26 cellular contexts compared by ENCODE assay signal in genomic region chr18:39990540-39990939, GRCh38.
"Had no signal": no experiment of that assay in that cellular context is flagged by ENCODE, and none has a peak within 500 bp of the region (broad histone marks: within the 10 kb centered on the region; RNA-seq: fewer than 3 reads in every experiment).

No MANE protein-coding gene starts in this region.

- H3K27ac ChIP-seq: heart right ventricle, hepatocyte, left ventricle myocardium inferior, neutrophil, right atrium auricular region, right lobe of liver, skin epidermis, stomach, testis, thyroid gland, transverse colon, upper lobe of left lung had no signal

- H3K4me1 Mint-ChIP-seq: immature natural killer cell; memory B cell; naive B cell; natural killer cell; stimulated activated naive B cell treated with anti-CD40 and anti-IgM and Interleukin-4, amounts not matched to agents 10 μg/mL and 1 μg/mL and 100 μg/mL, for 72 hours had no signal

- DNase-seq: heart right ventricle; immature natural killer cell; left ventricle myocardium inferior; naive B cell; natural killer cell; nephron progenitor cell; occipital lobe; right lobe of liver; stimulated activated CD4-positive, alpha-beta T cell treated with anti-CD3 and anti-CD28 coated beads, Interleukin-12 subunit alpha, Interleukin-12 subunit beta, amount 100 ng/mL, for 4 hours; stimulated activated CD4-positive, alpha-beta T cell treated with anti-CD3 and anti-CD28 coated beads, Interleukin-15, amount 100 ng/mL, for 24 hours; stimulated activated CD4-positive, alpha-beta T cell treated with anti-CD3 and anti-CD28 coated beads, Interleukin-2, amount 100 ng/mL, for 24 hours; stimulated activated CD4-positive, alpha-beta T cell treated with anti-CD3 and anti-CD28 coated beads, Interleukin-4, amount 100 ng/mL, for 1 hour; stimulated activated naive B cell treated with anti-CD40 and anti-IgM and Interleukin-4, amounts not matched to agents 10 μg/mL and 1 μg/mL and 100 μg/mL, for 72 hours; stimulated activated naive CD8-positive, alpha-beta T cell treated with anti-CD3 and anti-CD28 coated beads, Interleukin-15, Interleukin-2, amounts not matched to agents 100 U/mL and 50 U/mL, for 24 hours; stomach; testis; thyroid gland; transverse colon; upper lobe of left lung had no signal

- H3K4me2 ChIP-seq: hepatocyte had no signal

- H3K36me3 Mint-ChIP-seq: immature natural killer cell; memory B cell; naive B cell; natural killer cell; stimulated activated naive B cell treated with anti-CD40 and anti-IgM and Interleukin-4, amounts not matched to agents 10 μg/mL and 1 μg/mL and 100 μg/mL, for 72 hours had no signal

- H3K27ac Mint-ChIP-seq: immature natural killer cell; memory B cell; naive B cell; natural killer cell; nephron progenitor cell; progenitor cell of endocrine pancreas; stimulated activated naive B cell treated with anti-CD40 and anti-IgM and Interleukin-4, amounts not matched to agents 10 μg/mL and 1 μg/mL and 100 μg/mL, for 72 hours had no signal

- H3K9me3 ChIP-seq: left ventricle myocardium inferior, neutrophil, right atrium auricular region, right lobe of liver, stomach, testis, thyroid gland, transverse colon, upper lobe of left lung had no signal

- H3K27me3 ChIP-seq: heart right ventricle, hepatocyte, neutrophil, right atrium auricular region, right lobe of liver, stomach, testis, thyroid gland, transverse colon, upper lobe of left lung had no signal

- H3K27me3 Mint-ChIP-seq: memory B cell; naive B cell; progenitor cell of endocrine pancreas; stimulated activated naive B cell treated with anti-CD40 and anti-IgM and Interleukin-4, amounts not matched to agents 10 μg/mL and 1 μg/mL and 100 μg/mL, for 72 hours had no signal

- H3K36me3 ChIP-seq: heart right ventricle, left ventricle myocardium inferior, neutrophil, right atrium auricular region, right lobe of liver, stomach, thyroid gland, transverse colon, upper lobe of left lung had no signal

- H2AFZ ChIP-seq: hepatocyte had no signal

- FAIRE-seq: islet of Langerhans had no signal

- H3K4me3 ChIP-seq: heart right ventricle, hepatocyte, left ventricle myocardium inferior, right atrium auricular region, right lobe of liver, skin epidermis, stomach, testis, thyroid gland, transverse colon, upper lobe of left lung had no signal

- H3K4me1 ChIP-seq: heart right ventricle, left ventricle myocardium inferior, right atrium auricular region, right lobe of liver, stomach, testis, thyroid gland, transverse colon, upper lobe of left lung had no signal

- ATAC-seq: heart right ventricle; natural killer cell; right lobe of liver; stimulated activated naive B cell treated with anti-CD40 and anti-IgM and Interleukin-4, amounts not matched to agents 10 μg/mL and 1 μg/mL and 100 μg/mL, for 72 hours; stimulated activated naive CD8-positive, alpha-beta T cell treated with anti-CD3 and anti-CD28 coated beads, Interleukin-15, Interleukin-2, amounts not matched to agents 100 U/mL and 50 U/mL, for 24 hours had no signal

- H3K9me3 Mint-ChIP-seq: nephron progenitor cell had no signal

- H3K4me3 Mint-ChIP-seq: immature natural killer cell; memory B cell; naive B cell; natural killer cell; nephron progenitor cell; stimulated activated naive B cell treated with anti-CD40 and anti-IgM and Interleukin-4, amounts not matched to agents 10 μg/mL and 1 μg/mL and 100 μg/mL, for 72 hours had no signal

- H3K79me2 ChIP-seq: hepatocyte had no signal
